ENCODE assay signal across 11 cellular contexts in genomic region chr16:1884155-1884760, GRCh38. TPM values are rescaled to one million over a fixed set of nuclear protein-coding genes. Genes with fewer than 3 reads are reported as not detected.
DNase-seq lines count a peak whose midpoint lies in the region; ATAC-seq and TF ChIP-seq lines count a peak whose summit lies in the region.
"Had no signal": no experiment of that assay in that cellular context is flagged by ENCODE, and none has a peak within 500 bp of the region (broad histone marks: within the 10 kb centered on the region; RNA-seq: fewer than 3 reads in every experiment).

No MANE protein-coding gene starts in this region.

- H3K27ac ChIP-seq in A673 (ENCODE audit: low read depth, low read length, poor library complexity, severe bottlenecking) = no peak overlapping the region
- no peak overlapping the region for H3K27ac ChIP-seq in H9 (ENCODE audit: insufficient read length, low read depth, low read length)
- no peak overlapping the region for H3K27ac ChIP-seq in PC-9
- no peak overlapping the region for H3K27ac ChIP-seq in left lung

- H3K9me3 ChIP-seq in A673 (ENCODE audit: low read depth, low read length, poor library complexity, severe bottlenecking) = no peaks in the 10 kb centered on the region
- no peaks in the 10 kb centered on the region for H3K9me3 ChIP-seq in H9 (ENCODE audit: control insufficient read depth, low read depth, low read length)
- H3K9me3 ChIP-seq in PC-9 (ENCODE audit: insufficient read depth, low read depth) = no peaks in the 10 kb centered on the region
- H3K9me3 ChIP-seq in left lung = no peaks in the 10 kb centered on the region

- POLR2A ChIA-PET in A673 (lab: Charles Lee; ENCODE audit: low non-redundant PET) (no interaction called here), PC-9 (lab: Charles Lee; ENCODE audit: unreplicated experiment) (no interaction called here)

- CTCF ChIA-PET in A673 (lab: Charles Lee) = no interaction called here
- CTCF ChIA-PET in PC-9 (lab: Charles Lee) = no interaction called here

- H3K27me3 Mint-ChIP-seq in H9 (ENCODE audit: low read depth) (peaks cover 22% of the 10 kb centered on the region), natural killer cell (ENCODE audit: low read depth in 2 of 2) (peaks cover 9 to 15% of the 10 kb centered on the region in 2 donors)

- ATAC-seq in natural killer cell (no peak), left lung (no peak)

- DNase-seq in A673 (ENCODE audit: low spot score) = peak; percentile 56
- no peak for DNase-seq in H9
- DNase-seq in PC-9 = no peak
- peak; percentile 38 for DNase-seq in fibroblast of mammary gland (ENCODE audit: low read depth)
- no peak for DNase-seq in GOT3 (lab: John Stamatoyannopoulos, UW)
- DNase-seq in activated CD4-positive, CD25-positive, alpha-beta regulatory T cell (lab: John Stamatoyannopoulos, UW) = no peak
- no peak for DNase-seq in natural killer cell
- no peak for DNase-seq in left lung
- DNase-seq: activated CD4-positive, alpha-beta T cell treated with anti-CD3 and anti-CD28 coated beads, Interleukin-2, amount 50 U/mL, for 4 hours; cortex of kidney; KG1 had no signal

- no peaks in the 10 kb centered on the region for H3K9me2 ChIP-seq in PC-9 (ENCODE audit: insufficient read depth)

- H3K23me2 ChIP-seq in H9 (ENCODE audit: insufficient read length, low read depth, low read length, poor library complexity, severe bottlenecking) = no peaks in the 10 kb centered on the region

- no TSS peak for BruUV-seq in A673 (replicated peaks; lab: Mats Ljungman, UMichigan)
- no TSS peak for BruUV-seq in PC-9 (replicated peaks; lab: Mats Ljungman, UMichigan)

- H3K36me3 Mint-ChIP-seq in H9 (ENCODE audit: insufficient read depth in 1 of 3, low read depth in 3 of 3) (no peaks in the 10 kb centered on the region), natural killer cell (no peaks in the 10 kb centered on the region)

- peaks cover 0 to 4% of the 10 kb centered on the region in 2 experiments; a peak in 1 of 4 replicates for H3K4me1 Mint-ChIP-seq in H9
- no peaks in the 10 kb centered on the region for H3K4me1 Mint-ChIP-seq in natural killer cell

- TF ChIP-seq CTCF in A673 (conservative IDR thresholded peaks at IDR 0.05; ENCODE audit: low read depth, low read length) = peak; percentile 37
- TF ChIP-seq CTCF in H9 (conservative IDR thresholded peaks at IDR 0.05) = peak; percentile 56
- peak; percentile 57 for TF ChIP-seq CTCF in PC-9 (conservative IDR thresholded peaks at IDR 0.05)
- peak; percentile 16 for TF ChIP-seq CTCF in fibroblast of mammary gland (conservative IDR thresholded peaks at IDR 0.05; ENCODE audit: control insufficient read depth, insufficient read depth, low read depth, low read length)
- TF ChIP-seq CTCF in natural killer cell (IDR thresholded peaks at IDR 0.05) = no peak
- no peak for TF ChIP-seq CTCF in left lung (IDR thresholded peaks at IDR 0.05)

- no peak overlapping the region for H2BK120ac ChIP-seq in H9 (ENCODE audit: low read depth, low read length, poor library complexity, severe bottlenecking)

- H2BK20ac ChIP-seq in H9 (ENCODE audit: low read depth, low read length, poor library complexity, severe bottlenecking) = no peak overlapping the region

- no peak overlapping the region for H3K4ac ChIP-seq in H9 (ENCODE audit: low read depth, low read length)

- H3K9me3 Mint-ChIP-seq in H9 = no peaks in the 10 kb centered on the region
- no peaks in the 10 kb centered on the region for H3K9me3 Mint-ChIP-seq in natural killer cell

- intact Hi-C loops in A673 (cut with micrococcal nuclease; ENCODE audit: unreplicated experiment) (no loop called here), PC-9 (cut with micrococcal nuclease; ENCODE audit: unreplicated experiment) (no loop called here), natural killer cell (cut with micrococcal nuclease) (no loop called here), left lung (cut with DNase I) (no loop called here)

- H2BK5ac ChIP-seq in H9 (ENCODE audit: insufficient read length, low read length) = no peak overlapping the region

- no peak overlapping the region for H3K4me2 ChIP-seq in H9 (ENCODE audit: insufficient read depth, insufficient read length, low read length)
- H3K4me2 ChIP-seq in PC-9 = no peak overlapping the region

- no peak overlapping the region for H3K18ac ChIP-seq in H9 (ENCODE audit: insufficient read length, low read depth, low read length)

- no peak overlapping the region for H3K9ac ChIP-seq in H9 (ENCODE audit: extremely low read depth, insufficient read length, low read length)

- no peak overlapping the region for H4K5ac ChIP-seq in H9 (ENCODE audit: insufficient read length, low read depth, low read length)

- H4K8ac ChIP-seq in H9 (replicated peaks; ENCODE audit: insufficient read length, low read depth, low read length) = no peak overlapping the region

- H3K27me3 ChIP-seq in A673 (replicated peaks; ENCODE audit: insufficient read depth, low read depth, low read length, poor library complexity) (peaks cover 4% of the 10 kb centered on the region), H9 (ENCODE audit: insufficient read depth, low read length) (no peaks in the 10 kb centered on the region), PC-9 (ENCODE audit: insufficient read depth, low read depth) (peaks cover 7% of the 10 kb centered on the region; the same call in 1 of the 2 replicates), left lung (peaks cover 0 to 69% of the 10 kb centered on the region in 2 donors)

- H4K20me1 ChIP-seq in H9 (ENCODE audit: control insufficient read depth, insufficient read depth, insufficient read length) (no peaks in the 10 kb centered on the region), PC-9 (ENCODE audit: insufficient read depth) (no peaks in the 10 kb centered on the region)

- no peak overlapping the region for H3K27ac Mint-ChIP-seq in H9
- no peak overlapping the region for H3K27ac Mint-ChIP-seq in natural killer cell

- H3K4me3 ChIP-seq in A673 (ENCODE audit: low read depth, low read length, poor library complexity, severe bottlenecking) = no peak overlapping the region
- no peak overlapping the region for H3K4me3 ChIP-seq in PC-9
- no peak overlapping the region for H3K4me3 ChIP-seq in fibroblast of mammary gland (ENCODE audit: control insufficient read depth, low read depth, low read length)
- H3K4me3 ChIP-seq in left lung = no peak overlapping the region

- no peak overlapping the region for H2AK5ac ChIP-seq in H9 (ENCODE audit: insufficient read length, low read length)

- WGBS in H9 (ENCODE audit: extremely low coverage, insufficient read length, low lambda C conversion rate) = no CpG with 5 or more reads among the region's 13 CpGs

- no peak overlapping the region for H4K91ac ChIP-seq in H9 (ENCODE audit: insufficient read length, low read depth, low read length)

- H3K14ac ChIP-seq in H9 (ENCODE audit: insufficient read depth, low read length) = no peak overlapping the region

- no peak overlapping the region for H3K23ac ChIP-seq in H9 (ENCODE audit: insufficient read length, low read depth, low read length)

- H3K4me1 ChIP-seq in A673 (ENCODE audit: insufficient read depth, low read length, poor library complexity, severe bottlenecking) (no peaks in the 10 kb centered on the region), H9 (ENCODE audit: insufficient read depth, low read length) (no peaks in the 10 kb centered on the region), PC-9 (replicated peaks; ENCODE audit: insufficient read depth) (peaks cover 8% of the 10 kb centered on the region), left lung (no peaks in the 10 kb centered on the region)

- H2AFZ ChIP-seq in H9 (ENCODE audit: low read length) = no peak overlapping the region
- H2AFZ ChIP-seq in PC-9 = no peak overlapping the region

- no peak overlapping the region for H2BK15ac ChIP-seq in H9 (ENCODE audit: low read depth, low read length)

- no peak overlapping the region for H2BK12ac ChIP-seq in H9 (ENCODE audit: insufficient read length, low read depth, low read length)

- H3F3A ChIP-seq in PC-9 (ENCODE audit: insufficient read depth, low read depth) = peaks cover 12% of the 10 kb centered on the region

- no peak overlapping the region for H3K56ac ChIP-seq in H9 (ENCODE audit: insufficient read length, low read depth, low read length)

- H3K36me3 ChIP-seq in A673 (ENCODE audit: insufficient read depth, low read length, poor library complexity, severe bottlenecking) (no peaks in the 10 kb centered on the region), PC-9 (ENCODE audit: low read depth) (no peaks in the 10 kb centered on the region), left lung (no peaks in the 10 kb centered on the region)

- no peaks in the 10 kb centered on the region for H3K79me1 ChIP-seq in H9 (ENCODE audit: insufficient read depth, low read depth, low read length, poor library complexity, severe bottlenecking)

- no peak overlapping the region for H3K4me3 Mint-ChIP-seq in H9
- H3K4me3 Mint-ChIP-seq in natural killer cell = no peak overlapping the region

- no peak overlapping the region for H3T11ph ChIP-seq in H9 (ENCODE audit: low read length)

- H3K79me2 ChIP-seq in H9 (ENCODE audit: insufficient read depth, low read length) = no peaks in the 10 kb centered on the region
- no peaks in the 10 kb centered on the region for H3K79me2 ChIP-seq in PC-9 (ENCODE audit: low read depth)

RNA-seq across cellular contexts. Expression of gene MEIOB, which starts 12.3 kb away (rescaled TPM):
- total RNA-seq in A673 (2021) = 0.48 and 0.62 TPM in 2 replicates
- total RNA-seq in H9 (2021) = 1.3 and 1.6 TPM in 2 replicates
- total RNA-seq in PC-9 (2021) = not detected in 2 replicates
- total RNA-seq in natural killer cell = not detected
- not detected for total RNA-seq in left lung

RNA-seq across cellular contexts. Expression of gene HS3ST6, which starts 34.0 kb away (rescaled TPM):
- total RNA-seq in A673 (2021) = not detected in 2 replicates
- not detected in 2 replicates for total RNA-seq in H9 (2021)
- not detected in 2 replicates for total RNA-seq in PC-9 (2021)
- not detected for total RNA-seq in natural killer cell
- 1 to 10 TPM in 1 of 2 donors, not detected in 1; 1.4 TPM for total RNA-seq in left lung

RNA-seq across cellular contexts. Expression of gene FAHD1, which starts 57.3 kb away (rescaled TPM):
- total RNA-seq in A673 (2021) (19.9 and 22.1 TPM in 2 replicates), H9 (2021) (13.2 and 16.2 TPM in 2 replicates), PC-9 (2021) (26.8 and 41.2 TPM in 2 replicates), natural killer cell (10 to 100 TPM in 1 of 3 donors, 1 to 10 TPM in 2; 5.3 to 10.6 (median 7.4) TPM), left lung (10 to 100 TPM; 20.9 to 22.4 TPM)

RNA-seq across cellular contexts. Expression of gene HAGH, which starts 57.6 kb away (rescaled TPM):
- 14.4 and 23.4 TPM in 2 replicates for total RNA-seq in A673 (2021)
- total RNA-seq in H9 (2021) = 30.0 and 31.0 TPM in 2 replicates
- total RNA-seq in PC-9 (2021) = 51.8 and 74.5 TPM in 2 replicates
- 10 to 100 TPM; 27.8 to 38.4 (median 37.5) TPM for total RNA-seq in natural killer cell
- total RNA-seq in left lung = 10 to 100 TPM; 47.1 to 62.0 TPM

RNA-seq across cellular contexts. Expression of gene MSRB1, which starts 58.7 kb away (rescaled TPM):
- total RNA-seq in A673 (2021) (17.7 and 23.4 TPM in 2 replicates), H9 (2021) (24.3 and 25.7 TPM in 2 replicates), PC-9 (2021) (49.4 and 54.9 TPM in 2 replicates), natural killer cell (10 to 100 TPM; 10.8 to 19.9 (median 14.8) TPM), left lung (10 to 100 TPM; 26.1 to 66.7 TPM)

Comparison
In these comparisons a context has a peak if more than half of its experiments do, and no peak if none do; other contexts are left out.
1. DNase-seq: peak in A673 (single experiment) and fibroblast of mammary gland (single experiment); none in H9 (single experiment), PC-9 (0 of 2), GOT3 (single experiment), activated CD4-positive, CD25-positive, alpha-beta regulatory T cell (0 of 4), natural killer cell (single experiment) and left lung (0 of 2).
2. CTCF ChIP-seq: peak in A673 (single experiment), H9 (single experiment), PC-9 (single experiment) and fibroblast of mammary gland (single experiment); none in natural killer cell (single experiment) and left lung (0 of 2).